17 cellular contexts compared by ENCODE assay signal in genomic region chr16:27852116-27852515, GRCh38.
DNase-seq lines count a peak whose midpoint lies in the region; ATAC-seq and TF ChIP-seq lines count a peak whose summit lies in the region.
"Had no signal": no experiment of that assay in that cellular context is flagged by ENCODE, and none has a peak within 500 bp of the region (broad histone marks: within the 10 kb centered on the region; RNA-seq: fewer than 3 reads in every experiment).

No MANE protein-coding gene starts in this region.

- H3K9me3 ChIP-seq in suprapubic skin, result no peaks in the 10 kb centered on the region

- DNase-seq in activated CD8-positive, alpha-beta memory T cell treated with anti-CD3 and anti-CD28 coated beads, Interleukin-2, amount 50 U/mL, for 48 hours, result peak; percentile 8
- no peak for DNase-seq in activated CD8-positive, alpha-beta memory T cell treated with anti-CD3 and anti-CD28 coated beads, Interleukin-2, amount 10 ng/mL, durations not matched to agents 7 days and 5 days
- DNase-seq in GM13976 (ENCODE audit: low spot score) (peak; percentile 7), islet precursor cell (peak; percentile 40), suprapubic skin (ENCODE audit: low spot score in 2 of 2) (peak; percentile 19 to 71), H7 (no peak), GM10266 (ENCODE audit: extremely low spot score) (no peak)
- DNase-seq in activated T-cell treated with anti-CD3 and anti-CD28 coated beads, Interleukin-2, amount 50 U/mL, for 48 hours, result no peak
- DNase-seq: 8988T; Calu3; CD8-positive, alpha-beta T cell; DMS79 treated with DMSO at 0.1 percent for 48 hours; GF-D8; HCEC 1CT had no signal

- 90% methylated on average over 7 of the region's 7 CpGs for WGBS in suprapubic skin

- H3K27me3 ChIP-seq in suprapubic skin (peaks cover 39% of the 10 kb centered on the region), H7 (ENCODE audit: control insufficient read depth, insufficient read depth, low read length) (no peaks in the 10 kb centered on the region)
- H3K27me3 ChIP-seq: BLaER1 treated with 17β-estradiol and CSF1 and Interleukin-3, amounts not matched to agents 10 nM and 100 nM had no signal

- CTCF ChIA-PET in activated CD8-positive, alpha-beta memory T cell treated with anti-CD3 and anti-CD28 coated beads, Interleukin-2, amount 10 ng/mL, durations not matched to agents 7 days and 5 days (lab: Charles Lee), result no interaction called here

- peaks cover 3% of the 10 kb centered on the region for H3K4me1 ChIP-seq in suprapubic skin

- no peak for TF ChIP-seq POLR2A in suprapubic skin (IDR thresholded peaks at IDR 0.05)

- H3K4me3 Mint-ChIP-seq in activated CD8-positive, alpha-beta memory T cell treated with anti-CD3 and anti-CD28 coated beads, Interleukin-2, amount 10 ng/mL, durations not matched to agents 7 days and 5 days, result no peak overlapping the region
- H3K4me3 Mint-ChIP-seq: CD8-positive, alpha-beta T cell had no signal

- H3K9me3 Mint-ChIP-seq in activated CD8-positive, alpha-beta memory T cell treated with anti-CD3 and anti-CD28 coated beads, Interleukin-2, amount 10 ng/mL, durations not matched to agents 7 days and 5 days (ENCODE audit: low read depth), result no peaks in the 10 kb centered on the region
- H3K9me3 Mint-ChIP-seq: CD8-positive, alpha-beta T cell had no signal

- H3K27me3 Mint-ChIP-seq in activated CD8-positive, alpha-beta memory T cell treated with anti-CD3 and anti-CD28 coated beads, Interleukin-2, amount 10 ng/mL, durations not matched to agents 7 days and 5 days, result peaks cover 27% of the 10 kb centered on the region

- no peaks in the 10 kb centered on the region for H3K36me3 Mint-ChIP-seq in activated CD8-positive, alpha-beta memory T cell treated with anti-CD3 and anti-CD28 coated beads, Interleukin-2, amount 10 ng/mL, durations not matched to agents 7 days and 5 days
- H3K36me3 Mint-ChIP-seq: CD8-positive, alpha-beta T cell had no signal

- in situ Hi-C loops in GM13976 (cut with MboI; ENCODE audit: low sequenced_read_pairs, unreplicated experiment), result no loop called here

- H3K36me3 ChIP-seq in suprapubic skin (no peaks in the 10 kb centered on the region), H7 (replicated peaks; ENCODE audit: control insufficient read depth, insufficient read depth, low read length) (no peaks in the 10 kb centered on the region)
- H3K36me3 ChIP-seq: BLaER1 treated with 17β-estradiol and CSF1 and Interleukin-3, amounts not matched to agents 10 nM and 100 nM had no signal

- H3K4me3 ChIP-seq in suprapubic skin (no peak overlapping the region), H7 (ENCODE audit: insufficient read depth, low read depth, low read length) (no peak overlapping the region)
- H3K4me3 ChIP-seq: BLaER1 treated with 17β-estradiol and CSF1 and Interleukin-3, amounts not matched to agents 10 nM and 100 nM; GM12878 had no signal

- no peak overlapping the region for H3K27ac Mint-ChIP-seq in activated CD8-positive, alpha-beta memory T cell treated with anti-CD3 and anti-CD28 coated beads, Interleukin-2, amount 10 ng/mL, durations not matched to agents 7 days and 5 days
- H3K27ac Mint-ChIP-seq: CD8-positive, alpha-beta T cell had no signal

- TF ChIP-seq CTCF in GM13976 (IDR thresholded peaks at IDR 0.05; ENCODE audit: borderline replicate concordance, control extremely low read depth, extremely low read depth, insufficient read depth, missing control alignments) (no peak), suprapubic skin (IDR thresholded peaks at IDR 0.05) (no peak), GM10266 (IDR thresholded peaks at IDR 0.05; ENCODE audit: control insufficient read depth, insufficient read depth, low read depth, missing control alignments) (no peak)

- TF ChIP-seq EP300 in suprapubic skin (IDR thresholded peaks at IDR 0.05), result no peak

- no peak for ATAC-seq in activated CD8-positive, alpha-beta memory T cell treated with anti-CD3 and anti-CD28 coated beads, Interleukin-2, amount 10 ng/mL, durations not matched to agents 7 days and 5 days
- ATAC-seq: CD8-positive, alpha-beta T cell; GM12878 had no signal

- H3K27ac ChIP-seq in suprapubic skin, result no peak overlapping the region
- H3K27ac ChIP-seq: BLaER1 treated with 17β-estradiol and CSF1 and Interleukin-3, amounts not matched to agents 10 nM and 100 nM; HL-60 had no signal

- no peaks in the 10 kb centered on the region for H3K4me1 Mint-ChIP-seq in activated CD8-positive, alpha-beta memory T cell treated with anti-CD3 and anti-CD28 coated beads, Interleukin-2, amount 10 ng/mL, durations not matched to agents 7 days and 5 days

Comparison
In these comparisons a context has a peak if more than half of its experiments do, and no peak if none do; other contexts are left out.
1. DNase-seq: peak in activated CD8-positive, alpha-beta memory T cell treated with anti-CD3 and anti-CD28 coated beads, Interleukin-2, amount 50 U/mL, for 48 hours (single experiment), GM13976 (single experiment), islet precursor cell (single experiment) and suprapubic skin (2 of 2); none in activated CD8-positive, alpha-beta memory T cell treated with anti-CD3 and anti-CD28 coated beads, Interleukin-2, amount 10 ng/mL, durations not matched to agents 7 days and 5 days (single experiment), H7 (single experiment), GM10266 (single experiment) and activated T-cell treated with anti-CD3 and anti-CD28 coated beads, Interleukin-2, amount 50 U/mL, for 48 hours (0 of 2).